In genomic region chr1:235838021-235838420, GRCh38 we compare ENCODE assay signal across 17 cellular contexts. TPM values are rescaled to one million over a fixed set of nuclear protein-coding genes. Genes with fewer than 3 reads are reported as not detected.
DNase-seq lines count a peak whose midpoint lies in the region; ATAC-seq lines count a peak whose summit lies in the region.
"Had no signal": no experiment of that assay in that cellular context is flagged by ENCODE, and none has a peak within 500 bp of the region (broad histone marks: within the 10 kb centered on the region; RNA-seq: fewer than 3 reads in every experiment).

No MANE protein-coding gene starts in this region.

- H3K36me3 Mint-ChIP-seq in activated naive CD8-positive, alpha-beta T cell treated with anti-CD3 and anti-CD28 coated beads, Interleukin-2, amount 10 ng/mL, durations not matched to agents 7 days and 5 days, result peaks cover 18% of the 10 kb centered on the region
- H3K36me3 Mint-ChIP-seq in activated naive CD8-positive, alpha-beta T cell treated with anti-CD3 and anti-CD28 coated beads for 36 hours, result peaks cover 21% of the 10 kb centered on the region

- no peak overlapping the region for H3K23ac ChIP-seq in mesendoderm (ENCODE audit: low read length)

- H3K27ac ChIP-seq in mesendoderm (ENCODE audit: low read depth, low read length), result no peak overlapping the region
- H3K27ac ChIP-seq: PC-9 had no signal

- no peak overlapping the region for H4K8ac ChIP-seq in mesendoderm (ENCODE audit: low read depth, low read length)

- H3K4me2 ChIP-seq in mesendoderm (ENCODE audit: low read length), result no peak overlapping the region
- H3K4me2 ChIP-seq: PC-9 had no signal

- peaks cover 32% of the 10 kb centered on the region for H3K4me1 Mint-ChIP-seq in activated naive CD8-positive, alpha-beta T cell treated with anti-CD3 and anti-CD28 coated beads, Interleukin-2, amount 10 ng/mL, durations not matched to agents 7 days and 5 days
- peaks cover 29% of the 10 kb centered on the region for H3K4me1 Mint-ChIP-seq in activated naive CD8-positive, alpha-beta T cell treated with anti-CD3 and anti-CD28 coated beads for 36 hours
- H3K4me1 Mint-ChIP-seq in stimulated activated naive CD8-positive, alpha-beta T cell treated with anti-CD3 and anti-CD28 coated beads, Interleukin-15, amount 100 ng/mL, for 72 hours, result peaks cover 40% of the 10 kb centered on the region

- WGBS in mesendoderm (ENCODE audit: extremely low coverage, insufficient coverage, low lambda C conversion rate), result no CpG with 5 or more reads among the region's 1 CpG

- H3K79me1 ChIP-seq in mesendoderm (ENCODE audit: low read length), result no peaks in the 10 kb centered on the region

- no peak for DNase-seq in activated naive CD8-positive, alpha-beta T cell treated with anti-CD3 and anti-CD28 coated beads, Interleukin-2, amount 10 ng/mL, durations not matched to agents 7 days and 5 days
- no peak for DNase-seq in activated naive CD8-positive, alpha-beta T cell treated with anti-CD3 and anti-CD28 coated beads for 36 hours
- peak; percentile 22 for DNase-seq in mesendoderm
- DNase-seq in stimulated activated naive CD8-positive, alpha-beta T cell treated with anti-CD3 and anti-CD28 coated beads, Interleukin-15, amount 100 ng/mL, for 72 hours, result no peak
- no peak for DNase-seq in H4 (ENCODE audit: low spot score)
- DNase-seq in putamen (ENCODE audit: low spot score), result no peak
- DNase-seq in NCI-H1048 (lab: John Stamatoyannopoulos, UW), result no peak
- DNase-seq: ACHN; BE2C; CD4-positive, alpha-beta memory T cell; GF-D8; HCEC 1CT; MV-4-11; NCI-H2107; NCI-H345; PC-9 had no signal

- no peak overlapping the region for H3K4me3 Mint-ChIP-seq in activated naive CD8-positive, alpha-beta T cell treated with anti-CD3 and anti-CD28 coated beads, Interleukin-2, amount 10 ng/mL, durations not matched to agents 7 days and 5 days
- no peak overlapping the region for H3K4me3 Mint-ChIP-seq in activated naive CD8-positive, alpha-beta T cell treated with anti-CD3 and anti-CD28 coated beads for 36 hours
- H3K4me3 Mint-ChIP-seq in stimulated activated naive CD8-positive, alpha-beta T cell treated with anti-CD3 and anti-CD28 coated beads, Interleukin-15, amount 100 ng/mL, for 72 hours, result no peak overlapping the region
- H3K4me3 Mint-ChIP-seq: CD4-positive, alpha-beta memory T cell had no signal

- H3K4me1 ChIP-seq in mesendoderm (ENCODE audit: control insufficient read depth, low read depth, low read length), result no peaks in the 10 kb centered on the region

- H3K79me2 ChIP-seq in mesendoderm (ENCODE audit: control insufficient read depth, insufficient read depth, low read length), result no peaks in the 10 kb centered on the region

- no peak overlapping the region for H2BK5ac ChIP-seq in mesendoderm (ENCODE audit: low read length)

- no peak overlapping the region for H4K5ac ChIP-seq in mesendoderm (ENCODE audit: low read length)

- peak; percentile 54 for ATAC-seq in activated naive CD8-positive, alpha-beta T cell treated with anti-CD3 and anti-CD28 coated beads, Interleukin-2, amount 10 ng/mL, durations not matched to agents 7 days and 5 days (ENCODE audit: low read depth)
- ATAC-seq in HG03175 (IDR thresholded peaks at IDR 0.05; ENCODE audit: unreplicated experiment), result peak; percentile 72
- peak; percentile 77 for ATAC-seq in stimulated activated naive CD8-positive, alpha-beta T cell treated with anti-CD3 and anti-CD28 coated beads, Interleukin-15, amount 100 ng/mL, for 72 hours

- no peak overlapping the region for H3K4me3 ChIP-seq in mesendoderm (ENCODE audit: low read length)
- H3K4me3 ChIP-seq: PC-9 had no signal

- no peak overlapping the region for H3K27ac Mint-ChIP-seq in activated naive CD8-positive, alpha-beta T cell treated with anti-CD3 and anti-CD28 coated beads, Interleukin-2, amount 10 ng/mL, durations not matched to agents 7 days and 5 days
- no peak overlapping the region for H3K27ac Mint-ChIP-seq in activated naive CD8-positive, alpha-beta T cell treated with anti-CD3 and anti-CD28 coated beads for 36 hours
- no peak overlapping the region for H3K27ac Mint-ChIP-seq in stimulated activated naive CD8-positive, alpha-beta T cell treated with anti-CD3 and anti-CD28 coated beads, Interleukin-15, amount 100 ng/mL, for 72 hours
- H3K27ac Mint-ChIP-seq: CD4-positive, alpha-beta memory T cell had no signal

- H3K18ac ChIP-seq in mesendoderm (ENCODE audit: low read length), result no peak overlapping the region

- no peak overlapping the region for H2BK120ac ChIP-seq in mesendoderm (ENCODE audit: low read depth, low read length)

- no peak overlapping the region for H2BK15ac ChIP-seq in mesendoderm (replicated peaks; ENCODE audit: low read depth)

- no peaks in the 10 kb centered on the region for H3K9me3 Mint-ChIP-seq in activated naive CD8-positive, alpha-beta T cell treated with anti-CD3 and anti-CD28 coated beads, Interleukin-2, amount 10 ng/mL, durations not matched to agents 7 days and 5 days
- H3K9me3 Mint-ChIP-seq in activated naive CD8-positive, alpha-beta T cell treated with anti-CD3 and anti-CD28 coated beads for 36 hours, result no peaks in the 10 kb centered on the region
- H3K9me3 Mint-ChIP-seq in stimulated activated naive CD8-positive, alpha-beta T cell treated with anti-CD3 and anti-CD28 coated beads, Interleukin-15, amount 100 ng/mL, for 72 hours, result no peaks in the 10 kb centered on the region
- H3K9me3 Mint-ChIP-seq: CD4-positive, alpha-beta memory T cell had no signal

- H3K4ac ChIP-seq in mesendoderm (ENCODE audit: low read depth, low read length), result no peak overlapping the region

- POLR2A ChIA-PET in activated naive CD8-positive, alpha-beta T cell treated with anti-CD3 and anti-CD28 coated beads, Interleukin-2, amount 10 ng/mL, durations not matched to agents 7 days and 5 days (lab: Charles Lee), result interaction anchor here (0.7 kb wide), 1 partner anchor 1133 kb away, joined by 3 read pairs; no protein-coding TSS in a partner anchor

- H3K27me3 ChIP-seq in mesendoderm (ENCODE audit: insufficient read depth, low read length, poor library complexity), result no peaks in the 10 kb centered on the region
- H3K27me3 ChIP-seq: BE2C had no signal

- no peaks in the 10 kb centered on the region for H3K36me3 ChIP-seq in mesendoderm (ENCODE audit: control insufficient read depth, insufficient read depth, low read length)
- H3K36me3 ChIP-seq: BE2C had no signal

- H2AK5ac ChIP-seq in mesendoderm (ENCODE audit: low read length), result no peak overlapping the region

- no peak overlapping the region for H3K56ac ChIP-seq in mesendoderm (ENCODE audit: low read length)

- no peak overlapping the region for H3K9ac ChIP-seq in mesendoderm (ENCODE audit: low read length)

- H3K27me3 Mint-ChIP-seq in activated naive CD8-positive, alpha-beta T cell treated with anti-CD3 and anti-CD28 coated beads, Interleukin-2, amount 10 ng/mL, durations not matched to agents 7 days and 5 days, result no peaks in the 10 kb centered on the region
- H3K27me3 Mint-ChIP-seq in activated naive CD8-positive, alpha-beta T cell treated with anti-CD3 and anti-CD28 coated beads for 36 hours, result no peaks in the 10 kb centered on the region
- H3K27me3 Mint-ChIP-seq in stimulated activated naive CD8-positive, alpha-beta T cell treated with anti-CD3 and anti-CD28 coated beads, Interleukin-15, amount 100 ng/mL, for 72 hours, result no peaks in the 10 kb centered on the region
- H3K27me3 Mint-ChIP-seq: CD4-positive, alpha-beta memory T cell had no signal

RNA-seq across cellular contexts. Expression of gene LYST, which starts 28.7 kb away (rescaled TPM):
- total RNA-seq in activated naive CD8-positive, alpha-beta T cell treated with anti-CD3 and anti-CD28 coated beads, Interleukin-2, amount 10 ng/mL, durations not matched to agents 7 days and 5 days, result 10 to 100 TPM; 52.8 to 61.2 TPM
- total RNA-seq in activated naive CD8-positive, alpha-beta T cell treated with anti-CD3 and anti-CD28 coated beads for 36 hours, result 10 to 100 TPM; 63.8 to 76.2 TPM
- 0.17 TPM for polyA plus RNA-seq in mesendoderm (2013, experiment 1 of 2)
- polyA plus RNA-seq in mesendoderm (2013, experiment 2 of 2), result 0.20 TPM
- total RNA-seq in H4 (2014; rRNA removed; shearing (Covaris generic)), result 3.8 and 8.4 TPM in 2 replicates
